18 cellular contexts compared by ENCODE assay signal in the genomic region with DNA sequence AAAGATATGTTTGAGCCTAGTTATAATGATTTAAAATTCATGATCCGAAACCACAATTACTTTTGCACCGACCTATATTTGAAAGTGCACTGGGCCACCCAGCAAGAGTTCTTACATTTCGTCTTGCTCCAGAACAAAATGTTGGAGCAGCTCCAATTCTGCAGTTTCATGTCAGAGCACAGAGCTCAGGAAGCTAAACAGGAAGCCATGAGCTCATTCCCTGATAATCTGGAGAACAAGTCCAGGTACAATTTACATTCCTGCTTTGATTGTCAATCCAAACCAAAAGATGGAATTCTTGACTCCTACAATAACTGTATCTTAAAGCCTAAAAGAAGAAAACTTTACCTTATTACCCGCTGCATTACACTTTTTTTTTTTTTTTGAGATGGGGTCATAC.
A peak's percentile ranks its signal among the peaks of the same experiment; 100 is the strongest.
DNase-seq lines count a peak whose midpoint lies in the region; ATAC-seq and TF ChIP-seq lines count a peak whose summit lies in the region.
"Had no signal": no experiment of that assay in that cellular context is flagged by ENCODE, and none has a peak within 500 bp of the region (broad histone marks: within the 10 kb centered on the region; RNA-seq: fewer than 3 reads in every experiment).

No MANE protein-coding gene starts in this region.

- H3K79me2 ChIP-seq in neural progenitor cell (ENCODE audit: low read depth) = no peaks in the 10 kb centered on the region

- peaks cover 0 to 15% of the 10 kb centered on the region in 2 donors for H3K4me1 ChIP-seq in adrenal gland (replicated peaks in 1 of 2)
- no peaks in the 10 kb centered on the region for H3K4me1 ChIP-seq in neural progenitor cell
- H3K4me1 ChIP-seq: Caco-2 had no signal

- TF ChIP-seq CTCF in adrenal gland (IDR thresholded peaks at IDR 0.05) (no peak), fibroblast of pulmonary artery (IDR thresholded peaks at IDR 0.05; ENCODE audit: low read length, missing control alignments) (no peak), neural progenitor cell (IDR thresholded peaks at IDR 0.05) (no peak)

- no peak overlapping the region for H3K4me2 ChIP-seq in neural progenitor cell

- H3K4me1 Mint-ChIP-seq in neural progenitor cell = peaks cover 3% of the 10 kb centered on the region
- H3K4me1 Mint-ChIP-seq: activated naive CD4-positive, alpha-beta T cell treated with anti-CD3 and anti-CD28 coated beads, Interleukin-2, amount 10 ng/mL, durations not matched to agents 7 days and 5 days had no signal

- peak; percentile 43 for DNase-seq in ELR (ENCODE audit: low read depth)
- peak in 5 of 7 donors; percentile 26 to 66 (median 41) for DNase-seq in adrenal gland
- peak; percentile 95 for DNase-seq in fibroblast of pulmonary artery (ENCODE audit: low read depth)
- DNase-seq in lung microvascular endothelial cell (ENCODE audit: low read depth in 2 of 2) = peak; percentile 87 to 96
- no peak for DNase-seq in NCI-H1092 (lab: John Stamatoyannopoulos, UW)
- DNase-seq in DMS53 (lab: John Stamatoyannopoulos, UW) = no peak
- no peak for DNase-seq in neural progenitor cell (ENCODE audit: low spot score)
- DNase-seq: activated CD4-positive, CD25-positive, alpha-beta regulatory T cell treated with anti-CD3 and anti-CD28 coated beads, Interleukin-2, amount 50 U/mL, for 72 hours; activated CD8-positive, alpha-beta memory T cell treated with anti-CD3 and anti-CD28 coated beads, Interleukin-2, amount 50 U/mL, for 48 hours; activated naive CD4-positive, alpha-beta T cell treated with anti-CD3 and anti-CD28 coated beads, Interleukin-2, amount 10 ng/mL, durations not matched to agents 7 days and 5 days; Caco-2; MG63; NCI-H82; stimulated activated CD4-positive, alpha-beta T cell treated with anti-CD3 and anti-CD28 coated beads, Interleukin-4, amount 100 ng/mL, for 4 hours had no signal

- intact Hi-C loops in adrenal gland (cut with DNase I) = no loop called here

- H3K36me3 ChIP-seq in adrenal gland (replicated peaks in 1 of 2) = no peaks in the 10 kb centered on the region
- H3K36me3 ChIP-seq in neural progenitor cell = no peaks in the 10 kb centered on the region
- H3K36me3 ChIP-seq: MG63 had no signal

- no peaks in the 10 kb centered on the region for H3K9me3 Mint-ChIP-seq in neural progenitor cell
- H3K9me3 Mint-ChIP-seq: activated naive CD4-positive, alpha-beta T cell treated with anti-CD3 and anti-CD28 coated beads, Interleukin-2, amount 10 ng/mL, durations not matched to agents 7 days and 5 days; T-helper 2 cell treated with Interferon-gamma antibody and Interleukin-4, amounts not matched to agents 5 μg/mL and 100 μg/mL, for 36 hours; type B pancreatic cell had no signal

- H3K27me3 ChIP-seq in adrenal gland = no peaks in the 10 kb centered on the region
- no peaks in the 10 kb centered on the region for H3K27me3 ChIP-seq in neural progenitor cell
- H3K27me3 ChIP-seq: MG63 had no signal

- 41 to 51% (median 45%) methylated on average over 4 of the region's 4 CpGs for WGBS in adrenal gland, 4 donors

- H2AFZ ChIP-seq in neural progenitor cell (replicated peaks) = no peak overlapping the region

- no peak overlapping the region for H3K9ac ChIP-seq in neural progenitor cell

- peaks cover 3% of the 10 kb centered on the region for H3K27me3 Mint-ChIP-seq in neural progenitor cell (ENCODE audit: insufficient read depth, low read depth)
- H3K27me3 Mint-ChIP-seq: activated naive CD4-positive, alpha-beta T cell treated with anti-CD3 and anti-CD28 coated beads, Interleukin-2, amount 10 ng/mL, durations not matched to agents 7 days and 5 days; type B pancreatic cell had no signal

- no peaks in the 10 kb centered on the region for H3K36me3 Mint-ChIP-seq in neural progenitor cell
- H3K36me3 Mint-ChIP-seq: activated naive CD4-positive, alpha-beta T cell treated with anti-CD3 and anti-CD28 coated beads, Interleukin-2, amount 10 ng/mL, durations not matched to agents 7 days and 5 days; type B pancreatic cell had no signal

- H3K4me3 ChIP-seq in adrenal gland = no peak overlapping the region
- no peak overlapping the region for H3K4me3 ChIP-seq in fibroblast of pulmonary artery (replicated peaks; ENCODE audit: low read depth, low read length)
- no peak overlapping the region for H3K4me3 ChIP-seq in neural progenitor cell
- H3K4me3 ChIP-seq: lung, MG63 had no signal

- H3F3A ChIP-seq in neural progenitor cell (ENCODE audit: low read depth) = no peaks in the 10 kb centered on the region

- H3K9me3 ChIP-seq in adrenal gland (replicated peaks in 1 of 3) (no peaks in the 10 kb centered on the region), neural progenitor cell (ENCODE audit: low read depth) (no peaks in the 10 kb centered on the region)
- H3K9me3 ChIP-seq: Caco-2, MG63 had no signal

- no peaks in the 10 kb centered on the region for H4K20me1 ChIP-seq in neural progenitor cell (ENCODE audit: low read depth)

- no peak overlapping the region for H3K4me3 Mint-ChIP-seq in neural progenitor cell
- H3K4me3 Mint-ChIP-seq: activated naive CD4-positive, alpha-beta T cell treated with anti-CD3 and anti-CD28 coated beads, Interleukin-2, amount 10 ng/mL, durations not matched to agents 7 days and 5 days; T-helper 2 cell treated with Interferon-gamma antibody and Interleukin-4, amounts not matched to agents 5 μg/mL and 100 μg/mL, for 36 hours; type B pancreatic cell had no signal

- no peak for TF ChIP-seq POLR2A in adrenal gland (IDR thresholded peaks at IDR 0.05)

- no peak for ATAC-seq in GM21717 (IDR thresholded peaks at IDR 0.05; ENCODE audit: unreplicated experiment)

- no peak overlapping the region for H3K27ac Mint-ChIP-seq in neural progenitor cell
- H3K27ac Mint-ChIP-seq: activated naive CD4-positive, alpha-beta T cell treated with anti-CD3 and anti-CD28 coated beads, Interleukin-2, amount 10 ng/mL, durations not matched to agents 7 days and 5 days; T-helper 2 cell treated with Interferon-gamma antibody and Interleukin-4, amounts not matched to agents 5 μg/mL and 100 μg/mL, for 36 hours; type B pancreatic cell had no signal

- H3K27ac ChIP-seq in adrenal gland (no peak overlapping the region), neural progenitor cell (no peak overlapping the region)

Comparison
In these comparisons a context has a peak if more than half of its experiments do, and no peak if none do; other contexts are left out.
1. DNase-seq: peak in ELR (single experiment), adrenal gland (5 of 7), fibroblast of pulmonary artery (single experiment) and lung microvascular endothelial cell (2 of 2); none in NCI-H1092 (single experiment), DMS53 (single experiment) and neural progenitor cell (single experiment).